13 cellular contexts compared by ENCODE assay signal in genomic region chr14:80621701-80622100, GRCh38.
DNase-seq lines count a peak whose midpoint lies in the region; ATAC-seq and TF ChIP-seq lines count a peak whose summit lies in the region.
"Had no signal": no experiment of that assay in that cellular context is flagged by ENCODE, and none has a peak within 500 bp of the region (broad histone marks: within the 10 kb centered on the region; RNA-seq: fewer than 3 reads in every experiment).

No MANE protein-coding gene starts in this region.

- no peak for TF ChIP-seq CTCF in AG10803 (conservative IDR thresholded peaks at IDR 0.05; ENCODE audit: low read length)
- no peak for TF ChIP-seq CTCF in epithelial cell of esophagus (IDR thresholded peaks at IDR 0.05; ENCODE audit: insufficient read depth, low read depth, low read length, missing control alignments)

- ATAC-seq in GM19455 (IDR thresholded peaks at IDR 0.05; ENCODE audit: unreplicated experiment) (peak; percentile 66), HG03432 (IDR thresholded peaks at IDR 0.05; ENCODE audit: unreplicated experiment) (peak; percentile 88), HG03039 (IDR thresholded peaks at IDR 0.05; ENCODE audit: unreplicated experiment) (no peak), left ventricle myocardium superior (no peak)

- intact Hi-C loops in left ventricle myocardium superior (cut with micrococcal nuclease): no loop called here

- DNase-seq in AG10803 (ENCODE audit: low read depth) (peak; percentile 74), epithelial cell of esophagus (ENCODE audit: low read depth) (peak; percentile 88), left ventricle myocardium superior (no peak), T1000 (lab: John Stamatoyannopoulos, UW) (no peak)
- DNase-seq in activated T-cell treated with anti-CD3 and anti-CD28 coated beads, Interleukin-2, amount 50 U/mL, for 48 hours: no peak
- DNase-seq: CD8-positive, alpha-beta memory T cell; effector memory CD4-positive, alpha-beta T cell; NCI-H524 had no signal

- H3K4me3 ChIP-seq in AG10803 (ENCODE audit: low read length): no peak overlapping the region
- H3K4me3 ChIP-seq in epithelial cell of esophagus (ENCODE audit: low read length): no peak overlapping the region
- H3K4me3 ChIP-seq: lung, skin epidermis had no signal

Comparison
In these comparisons a context has a peak if more than half of its experiments do, and no peak if none do; other contexts are left out.
1. DNase-seq: peak in AG10803 (single experiment) and epithelial cell of esophagus (single experiment); none in activated T-cell treated with anti-CD3 and anti-CD28 coated beads, Interleukin-2, amount 50 U/mL, for 48 hours (0 of 2), left ventricle myocardium superior (single experiment) and T1000 (single experiment).
2. ATAC-seq: peak in GM19455 (single experiment) and HG03432 (single experiment); none in HG03039 (single experiment) and left ventricle myocardium superior (single experiment).